8 cellular contexts compared by ENCODE assay signal in genomic region chr1:32701951-32702598, GRCh38. TPM values are rescaled to one million over a fixed set of nuclear protein-coding genes. Genes with fewer than 3 reads are reported as not detected.
A peak's percentile ranks its signal among the peaks of the same experiment; 100 is the strongest.
DNase-seq lines count a peak whose midpoint lies in the region; ATAC-seq lines count a peak whose summit lies in the region.

No MANE protein-coding gene starts in this region.

- no peak for ATAC-seq in HG03097 (IDR thresholded peaks at IDR 0.05; ENCODE audit: low FRiP score, unreplicated experiment)

- H3K36me3 ChIP-seq in adipocyte (ENCODE audit: control insufficient read depth, insufficient read depth, low read length, severe bottlenecking), result peaks cover 2% of the 10 kb centered on the region
- no peaks in the 10 kb centered on the region for H3K36me3 ChIP-seq in iPS DF 6.9 (ENCODE audit: control insufficient read depth, insufficient read depth, low read length)
- no peaks in the 10 kb centered on the region for H3K36me3 ChIP-seq in skeletal muscle tissue (ENCODE audit: control insufficient read depth in 3 of 3, insufficient read depth in 3 of 3, low read length in 3 of 3)

- H3K4me3 Mint-ChIP-seq in activated CD4-positive, alpha-beta T cell treated with anti-CD3 and anti-CD28 coated beads, Interleukin-2, amount 10 ng/mL, durations not matched to agents 24 days and 14 days, result peak overlapping the region; percentile 59

- no CpG with 5 or more reads among the region's 27 CpGs for WGBS in iPS DF 6.9 (ENCODE audit: insufficient coverage, insufficient read length)

- peaks cover 39% of the 10 kb centered on the region for H3K27me3 Mint-ChIP-seq in activated CD4-positive, alpha-beta T cell treated with anti-CD3 and anti-CD28 coated beads, Interleukin-2, amount 10 ng/mL, durations not matched to agents 24 days and 14 days

- peaks cover 3% of the 10 kb centered on the region for H3K36me3 Mint-ChIP-seq in activated CD4-positive, alpha-beta T cell treated with anti-CD3 and anti-CD28 coated beads, Interleukin-2, amount 10 ng/mL, durations not matched to agents 24 days and 14 days (ENCODE audit: low read depth)

- H3K4me1 Mint-ChIP-seq in activated CD4-positive, alpha-beta T cell treated with anti-CD3 and anti-CD28 coated beads, Interleukin-2, amount 10 ng/mL, durations not matched to agents 24 days and 14 days, result peaks cover 9% of the 10 kb centered on the region

- H3K9me3 ChIP-seq in adipocyte (ENCODE audit: control insufficient read depth, low read length), result no peaks in the 10 kb centered on the region
- no peaks in the 10 kb centered on the region for H3K9me3 ChIP-seq in iPS DF 6.9 (ENCODE audit: control insufficient read depth, insufficient read depth, low read length)
- no peaks in the 10 kb centered on the region for H3K9me3 ChIP-seq in skeletal muscle tissue (ENCODE audit: control insufficient read depth in 3 of 3, low read length in 3 of 3)

- intact Hi-C loops in activated CD4-positive, alpha-beta T cell treated with anti-CD3 and anti-CD28 coated beads, Interleukin-2, amount 10 ng/mL, durations not matched to agents 24 days and 14 days (cut with micrococcal nuclease), result no loop called here

- no peak overlapping the region for H3K27ac Mint-ChIP-seq in activated CD4-positive, alpha-beta T cell treated with anti-CD3 and anti-CD28 coated beads, Interleukin-2, amount 10 ng/mL, durations not matched to agents 24 days and 14 days

- H3K4me1 ChIP-seq in adipocyte (ENCODE audit: control insufficient read depth, insufficient read depth, low read length) (peaks cover 54% of the 10 kb centered on the region), iPS DF 6.9 (ENCODE audit: control insufficient read depth, insufficient read depth, low read length) (peaks cover 4% of the 10 kb centered on the region), skeletal muscle tissue (ENCODE audit: control insufficient read depth in 3 of 3, insufficient read depth in 3 of 3, low read length in 3 of 3) (peaks cover 37 to 58% (median 46%) of the 10 kb centered on the region in 3 donors)

- no peaks in the 10 kb centered on the region for H3K9me3 Mint-ChIP-seq in activated CD4-positive, alpha-beta T cell treated with anti-CD3 and anti-CD28 coated beads, Interleukin-2, amount 10 ng/mL, durations not matched to agents 24 days and 14 days

- no peaks in the 10 kb centered on the region for H3K27me3 ChIP-seq in adipocyte (replicated peaks; ENCODE audit: control insufficient read depth, insufficient read depth, low read length)
- peaks cover 10% of the 10 kb centered on the region for H3K27me3 ChIP-seq in iPS DF 6.9 (ENCODE audit: control insufficient read depth, insufficient read depth, low read length)
- no peaks in the 10 kb centered on the region for H3K27me3 ChIP-seq in skeletal muscle tissue (ENCODE audit: control insufficient read depth in 3 of 3, insufficient read depth in 3 of 3, low read length in 3 of 3)

- H3K9ac ChIP-seq in adipocyte (ENCODE audit: low read length) (peak overlapping the region; percentile 89), skeletal muscle tissue (ENCODE audit: low read depth in 1 of 3, low read length in 3 of 3) (peak overlapping the region; percentile 81 to 94 (median 82))

- H3K27ac ChIP-seq in iPS DF 6.9 (ENCODE audit: low read length), result no peak overlapping the region
- peak overlapping the region; percentile 95 for H3K27ac ChIP-seq in skeletal muscle tissue (ENCODE audit: low read depth, low read length)

- H3K4me3 ChIP-seq in adipocyte (ENCODE audit: low read length) (peak overlapping the region; percentile 92), iPS DF 6.9 (ENCODE audit: low read length) (peak overlapping the region; percentile 51; the same call in 1 of the 2 replicates), skeletal muscle tissue (ENCODE audit: low read length in 3 of 3) (peak overlapping the region; percentile 75 to 87 (median 77))

- no peak for DNase-seq in activated CD4-positive, alpha-beta T cell treated with anti-CD3 and anti-CD28 coated beads, Interleukin-2, amount 10 ng/mL, durations not matched to agents 24 days and 14 days
- no peak for DNase-seq in activated CD4-positive, alpha-beta T cell treated with anti-CD3 and anti-CD28 coated beads for 48 hours
- DNase-seq in adipocyte (ENCODE audit: low read depth) (peak; percentile 64), iPS DF 6.9 (ENCODE audit: low read depth, low spot score) (no peak), NCI-H774 (lab: John Stamatoyannopoulos, UW) (no peak)
- DNase-seq in stimulated activated CD4-positive, alpha-beta T cell treated with anti-CD3 and anti-CD28 coated beads, Interleukin-12 subunit alpha, Interleukin-12 subunit beta, amount 100 ng/mL, for 4 hours, result no peak

RNA-seq across cellular contexts. Expression of gene SYNC, which starts 0.5 kb away (rescaled TPM):
- total RNA-seq in activated CD4-positive, alpha-beta T cell treated with anti-CD3 and anti-CD28 coated beads, Interleukin-2, amount 10 ng/mL, durations not matched to agents 24 days and 14 days, result not detected in 2 replicates
- total RNA-seq in skeletal muscle tissue, result 38.6 TPM

RNA-seq across cellular contexts. Expression of gene RBBP4, which starts 51.1 kb away (rescaled TPM):
- 329 and 331 TPM in 2 replicates for total RNA-seq in activated CD4-positive, alpha-beta T cell treated with anti-CD3 and anti-CD28 coated beads, Interleukin-2, amount 10 ng/mL, durations not matched to agents 24 days and 14 days
- total RNA-seq in skeletal muscle tissue, result 104 TPM

RNA-seq across cellular contexts. Expression of gene ZBTB8OS, which starts 51.7 kb away (rescaled TPM):
- total RNA-seq in activated CD4-positive, alpha-beta T cell treated with anti-CD3 and anti-CD28 coated beads, Interleukin-2, amount 10 ng/mL, durations not matched to agents 24 days and 14 days, result 50.4 and 54.2 TPM in 2 replicates
- total RNA-seq in skeletal muscle tissue, result 15.7 TPM

Comparison
In these comparisons a context has a peak if more than half of its experiments do, and no peak if none do; other contexts are left out.
1. RNA of gene SYNC, which starts 0.5 kb away (total RNA-seq): 38.6 TPM in skeletal muscle tissue (single experiment); not detected in activated CD4-positive, alpha-beta T cell treated with anti-CD3 and anti-CD28 coated beads, Interleukin-2, amount 10 ng/mL, durations not matched to agents 24 days and 14 days; every median in the first group is over 10 times any median in the second.
2. Peak in every context shown above with its lines, with median percentiles within 50 percentile points of each other: H3K4me3 ChIP-seq.